In the genomic region with DNA sequence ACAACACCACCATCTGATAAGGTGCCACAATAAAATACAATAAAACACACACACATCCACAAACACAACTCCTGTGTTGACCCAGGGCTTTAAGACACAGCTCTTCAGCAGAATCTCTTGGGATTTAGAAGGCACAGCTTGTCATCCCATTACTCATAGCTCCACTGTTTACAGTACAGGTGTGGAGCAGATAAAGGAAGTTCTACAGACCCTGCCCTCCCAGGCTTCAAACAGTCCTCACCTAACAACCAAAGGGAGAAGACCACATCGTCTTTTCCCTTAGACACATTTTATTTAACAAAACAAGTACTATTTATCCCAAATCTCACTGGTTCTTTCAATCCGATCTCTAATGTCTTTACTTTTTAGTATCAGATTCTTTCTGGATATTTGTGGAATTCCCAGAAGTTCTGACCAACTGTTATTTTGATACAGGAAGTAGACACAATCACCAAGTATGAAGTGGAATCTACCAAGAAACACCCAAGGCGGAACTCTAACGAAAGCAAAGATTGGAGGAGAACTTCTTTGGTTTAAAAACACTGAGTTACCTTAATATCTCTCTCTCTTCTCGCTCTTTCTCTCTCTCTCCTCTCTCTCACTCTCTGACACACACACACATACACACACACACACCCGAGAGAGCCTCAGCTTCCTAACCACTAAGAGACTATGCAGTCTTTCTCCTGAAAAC, we compare ENCODE assay signal across 1 cellular context.
TF ChIP-seq lines count a peak whose summit lies in the region.

No MANE protein-coding gene starts in this region.

TF ChIP-seq in HEK293, 187 proteins besides CTCF, POLR2A, EP300 and RAD21 (continued from another document):
- TF ChIP-seq, protein P1, sequence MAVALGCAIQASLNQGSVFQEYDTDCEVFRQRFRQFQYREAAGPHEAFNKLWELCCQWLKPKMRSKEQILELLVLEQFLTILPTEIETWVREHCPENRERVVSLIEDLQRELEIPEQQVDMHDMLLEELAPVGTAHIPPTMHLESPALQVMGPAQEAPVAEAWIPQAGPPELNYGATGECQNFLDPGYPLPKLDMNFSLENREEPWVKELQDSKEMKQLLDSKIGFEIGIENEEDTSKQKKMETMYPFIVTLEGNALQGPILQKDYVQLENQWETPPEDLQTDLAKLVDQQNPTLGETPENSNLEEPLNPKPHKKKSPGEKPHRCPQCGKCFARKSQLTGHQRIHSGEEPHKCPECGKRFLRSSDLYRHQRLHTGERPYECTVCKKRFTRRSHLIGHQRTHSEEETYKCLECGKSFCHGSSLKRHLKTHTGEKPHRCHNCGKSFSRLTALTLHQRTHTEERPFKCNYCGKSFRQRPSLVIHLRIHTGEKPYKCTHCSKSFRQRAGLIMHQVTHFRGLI (tag by site-specific recombination; IDR thresholded peaks at IDR 0.05), result no peak
- TF ChIP-seq FEZF1 (tag by site-specific recombination; IDR thresholded peaks at IDR 0.05) (no peak), ZNF791 (tag by site-specific recombination; IDR thresholded peaks at IDR 0.05) (no peak), ZSCAN23 (tag by site-specific recombination; IDR thresholded peaks at IDR 0.05) (no peak), IKZF3 (tag by site-specific recombination; IDR thresholded peaks at IDR 0.05) (peak; percentile 77), GLIS1 (tag by site-specific recombination; IDR thresholded peaks at IDR 0.05) (no peak)
TF ChIP-seq in HEK293: peak in this region for 32.
